In the genomic region with DNA sequence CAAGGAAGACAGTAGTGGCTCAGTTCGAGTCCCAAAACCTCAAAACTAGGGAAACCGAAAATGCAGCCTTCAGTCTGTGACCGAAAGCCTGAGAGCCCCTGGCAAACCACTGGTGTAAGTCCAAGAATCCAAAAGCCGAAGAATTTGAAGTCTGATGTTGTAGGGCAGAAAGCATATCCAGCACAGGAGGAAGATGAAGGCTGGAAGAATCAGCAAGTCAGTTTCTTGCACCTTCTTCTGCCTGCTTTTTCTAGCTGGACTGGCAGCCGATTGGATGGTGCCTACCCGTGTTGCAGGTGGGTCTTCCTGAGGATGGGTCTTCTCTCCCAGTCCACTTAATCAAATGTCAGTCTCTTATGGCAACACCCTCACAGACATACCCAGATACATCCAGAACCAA, we compare ENCODE assay signal across 26 cellular contexts.
A peak's percentile ranks its signal among the peaks of the same experiment; 100 is the strongest.
DNase-seq lines count a peak whose midpoint lies in the region; ATAC-seq, FAIRE-seq and TF ChIP-seq lines count a peak whose summit lies in the region.
"Had no signal": no experiment of that assay in that cellular context is flagged by ENCODE, and none has a peak within 500 bp of the region (broad histone marks: within the 10 kb centered on the region; RNA-seq: fewer than 3 reads in every experiment).

No MANE protein-coding gene starts in this region.

- peak; percentile 49 for FAIRE-seq in K562 (lab: Jason Lieb, UNC)
- FAIRE-seq: A549, D721Med, GM12878, GM12892, GM18507 had no signal

- CTCF ChIA-PET in K562 (lab: Yijun Ruan, JAX; ENCODE audit: low intra/inter-chr PET ratio) = no interaction called here

- no peaks in the 10 kb centered on the region for H3K9me1 ChIP-seq in K562 (ENCODE audit: control insufficient read depth, insufficient read depth, low read length)

- H3K9me3 ChIP-seq in K562 (replicated peaks; ENCODE audit: control insufficient read depth, insufficient read depth, low read depth, low read length) = no peaks in the 10 kb centered on the region
- H3K9me3 ChIP-seq in esophagus muscularis mucosa = no peaks in the 10 kb centered on the region
- H3K9me3 ChIP-seq in thyroid gland = no peaks in the 10 kb centered on the region
- H3K9me3 ChIP-seq: A549, Caco-2 had no signal

- H3K9ac ChIP-seq in K562 (ENCODE audit: insufficient read depth in 1 of 2, low read depth in 2 of 2, low read length in 2 of 2) = no peak overlapping the region
- H3K9ac ChIP-seq: BLaER1 treated with 17β-estradiol and CSF1 and Interleukin-3, amounts not matched to agents 10 nM and 100 nM had no signal

- H3K27me3 ChIP-seq in K562 (ENCODE audit: control insufficient read depth in 2 of 2, insufficient read depth in 2 of 2, low read length in 2 of 2) = no peaks in the 10 kb centered on the region
- H3K27me3 ChIP-seq in esophagus muscularis mucosa = no peaks in the 10 kb centered on the region
- H3K27me3 ChIP-seq in thyroid gland = no peaks in the 10 kb centered on the region
- H3K27me3 ChIP-seq: BLaER1 treated with 17β-estradiol and CSF1 and Interleukin-3, amounts not matched to agents 10 nM and 100 nM had no signal

- POLR2A ChIA-PET in K562 (lab: Yijun Ruan, JAX) = no interaction called here

- H3K4me1 ChIP-seq in K562 (replicated peaks in 1 of 2; ENCODE audit: control insufficient read depth in 2 of 2, insufficient read depth in 2 of 2, low read length in 2 of 2) (peaks cover 3 to 13% of the 10 kb centered on the region in 2 experiments; a peak in 2 of 5 replicates), esophagus muscularis mucosa (no peaks in the 10 kb centered on the region), thyroid gland (no peaks in the 10 kb centered on the region)
- H3K4me1 ChIP-seq: A549, Caco-2 had no signal

- H3K36me3 ChIP-seq in K562 (ENCODE audit: control insufficient read depth, insufficient read depth, low read length) (no peaks in the 10 kb centered on the region), esophagus muscularis mucosa (no peaks in the 10 kb centered on the region), thyroid gland (no peaks in the 10 kb centered on the region)

- no peak overlapping the region for H3K4me3 ChIP-seq in K562
- no peak overlapping the region for H3K4me3 ChIP-seq in esophagus muscularis mucosa
- no peak overlapping the region for H3K4me3 ChIP-seq in thyroid gland (replicated peaks in 1 of 3)
- H3K4me3 ChIP-seq: A549; BLaER1 treated with 17β-estradiol and CSF1 and Interleukin-3, amounts not matched to agents 10 nM and 100 nM; GM12878 had no signal

- no peak overlapping the region for H3K27ac ChIP-seq in K562 (ENCODE audit: extremely low read depth, low read depth, low read length)
- no peak overlapping the region for H3K27ac ChIP-seq in esophagus muscularis mucosa (replicated peaks in 1 of 4)
- H3K27ac ChIP-seq in thyroid gland = no peak overlapping the region
- H3K27ac ChIP-seq: A549; BLaER1 treated with 17β-estradiol and CSF1 and Interleukin-3, amounts not matched to agents 10 nM and 100 nM; C4-2B had no signal

- no peak for TF ChIP-seq EP300 in K562 (IDR thresholded peaks at IDR 0.05; ENCODE audit: low read length)
- no peak for TF ChIP-seq EP300 in esophagus muscularis mucosa (IDR thresholded peaks at IDR 0.05)

- DNase-seq in K562 (ENCODE audit: extremely low read depth in 1 of 4, low spot score in 3 of 4) (no peak), esophagus muscularis mucosa (ENCODE audit: extremely low spot score) (peak; percentile 39), osteocyte (ENCODE audit: extremely low spot score, unreplicated experiment) (peak; percentile 27), SKM-1 treated with dmso at 0.1 percent for 144 hours (lab: John Stamatoyannopoulos, UW; ENCODE audit: unreplicated experiment) (no peak), thyroid gland (no peak), 8988T (no peak), NCI-H748 (lab: John Stamatoyannopoulos, UW; ENCODE audit: unreplicated experiment) (no peak)
- DNase-seq: AML-193; Caco-2; Calu3; CD4-positive, alpha-beta T cell; CD8-positive, alpha-beta T cell; DMS153; DMS53; DMS79; DND-41; EL; GDM1 had no signal

- H4K20me1 ChIP-seq in K562 (replicated peaks; ENCODE audit: control insufficient read depth, insufficient read depth, low read length) = no peaks in the 10 kb centered on the region
- H4K20me1 ChIP-seq: BLaER1 treated with 17β-estradiol and CSF1 and Interleukin-3, amounts not matched to agents 10 nM and 100 nM had no signal

- peak overlapping the region; percentile 4; the same call in 1 of the 2 replicates for H2AFZ ChIP-seq in K562 (ENCODE audit: low read depth, low read length)

- peaks cover 4% of the 10 kb centered on the region for H3K9me3 Mint-ChIP-seq in osteocyte (ENCODE audit: unreplicated experiment)
- H3K9me3 Mint-ChIP-seq: CD4-positive, alpha-beta T cell; CD8-positive, alpha-beta T cell had no signal

- H3K27ac Mint-ChIP-seq in osteocyte (ENCODE audit: unreplicated experiment) = no peak overlapping the region
- H3K27ac Mint-ChIP-seq: B cell; CD4-positive, alpha-beta T cell; CD8-positive, alpha-beta T cell had no signal

- TF ChIP-seq CTCF in K562 (IDR thresholded peaks at IDR 0.05 in 2 of 3, conservative IDR thresholded peaks at IDR 0.05 in 1 of 3; ENCODE audit: insufficient read depth in 2 of 3, low read depth in 1 of 3, low read length in 3 of 3) (no peak), esophagus muscularis mucosa (IDR thresholded peaks at IDR 0.05) (no peak), osteocyte (IDR thresholded peaks at IDR 0.05) (no peak), thyroid gland (IDR thresholded peaks at IDR 0.05) (no peak)

- no peaks in the 10 kb centered on the region for H3K27me3 Mint-ChIP-seq in osteocyte (ENCODE audit: unreplicated experiment)
- H3K27me3 Mint-ChIP-seq: B cell; CD4-positive, alpha-beta T cell had no signal

- no peaks in the 10 kb centered on the region for H3K79me2 ChIP-seq in K562 (ENCODE audit: control insufficient read depth, insufficient read depth, low read length)

- H3K4me2 ChIP-seq in K562 (ENCODE audit: insufficient read depth, low read length) = no peak overlapping the region
- H3K4me2 ChIP-seq: A549; BLaER1 treated with 17β-estradiol and CSF1 and Interleukin-3, amounts not matched to agents 10 nM and 100 nM had no signal

- 7% methylated on average over 6 of the region's 6 CpGs for WGBS in K562 (ENCODE audit: insufficient coverage, low coverage, missing lambda C conversion rate)
- 82% methylated on average over 6 of the region's 6 CpGs for WGBS in esophagus muscularis mucosa
- 74 to 77% methylated on average over 6 of the region's 6 CpGs for WGBS in thyroid gland, 2 donors

- no peaks in the 10 kb centered on the region for H3K4me1 Mint-ChIP-seq in osteocyte (ENCODE audit: unreplicated experiment)
- H3K4me1 Mint-ChIP-seq: B cell had no signal

- no peak for TF ChIP-seq RAD21 in K562 (CRISPR knock-in tag; conservative IDR thresholded peaks at IDR 0.05 in 1 of 2, IDR thresholded peaks at IDR 0.05 in 1 of 2)

- no peak for ATAC-seq in K562
- ATAC-seq: A549; CD8-positive, alpha-beta T cell; GM12878 had no signal

- in situ Hi-C loops in K562 (cut with MboI) = no loop called here

- H3K4me3 Mint-ChIP-seq in osteocyte (ENCODE audit: unreplicated experiment) = no peak overlapping the region
- H3K4me3 Mint-ChIP-seq: B cell; CD4-positive, alpha-beta T cell; CD8-positive, alpha-beta T cell had no signal

- intact Hi-C loops in K562 (cut with micrococcal nuclease) = no loop called here
- intact Hi-C loops in esophagus muscularis mucosa (cut with DNase I) = no loop called here
- intact Hi-C loops in thyroid gland (cut with DNase I) = no loop called here

- TF ChIP-seq POLR2A in K562 (conservative IDR thresholded peaks at IDR 0.05) (no peak), esophagus muscularis mucosa (IDR thresholded peaks at IDR 0.05; ENCODE audit: low read depth) (no peak), thyroid gland (IDR thresholded peaks at IDR 0.05) (no peak)

- BruUV-seq in K562 (replicated peaks; lab: Mats Ljungman, UMichigan) = no TSS peak

- H3K36me3 Mint-ChIP-seq in osteocyte (ENCODE audit: unreplicated experiment) = peaks cover 18% of the 10 kb centered on the region
- H3K36me3 Mint-ChIP-seq: CD8-positive, alpha-beta T cell had no signal

TF ChIP-seq in K562, 482 proteins besides CTCF, POLR2A, EP300 and RAD21:
- no peak for TF ChIP-seq MED1 (CRISPR knock-in tag; IDR thresholded peaks at IDR 0.05; ENCODE audit: borderline replicate concordance)

Comparison
In these comparisons a context has a peak if more than half of its experiments do, and no peak if none do; other contexts are left out.
1. DNase-seq: peak in esophagus muscularis mucosa (single experiment) and osteocyte (single experiment); none in K562 (0 of 4), SKM-1 treated with dmso at 0.1 percent for 144 hours (single experiment), thyroid gland (0 of 2), 8988T (single experiment) and NCI-H748 (single experiment).